ENCODE assay signal across 31 cellular contexts in genomic region chr9:92300935-92301334, GRCh38.
"Had no signal": no experiment of that assay in that cellular context is flagged by ENCODE, and none has a peak within 500 bp of the region (broad histone marks: within the 10 kb centered on the region; RNA-seq: fewer than 3 reads in every experiment).

No MANE protein-coding gene starts in this region.

- H3K27ac ChIP-seq: colonic mucosa, epithelial cell of prostate, foreskin keratinocyte, heart right ventricle, left lung, prostate gland, right atrium auricular region, sigmoid colon, thoracic aorta, tibial nerve, upper lobe of left lung had no signal

- H3K4me1 ChIP-seq: colonic mucosa, heart right ventricle, left lung, prostate gland, right atrium auricular region, sigmoid colon, tibial nerve, upper lobe of left lung had no signal

- DNase-seq: colonic mucosa; effector CD8-positive, alpha-beta T cell; endodermal cell; foreskin keratinocyte; glutamatergic neuron; heart right ventricle; hippocampal formation; left cardiac atrium; left lung; mesenchymal stem cell; mucosa of descending colon; naive B cell; nucleus accumbens; sigmoid colon; stimulated activated CD4-positive, alpha-beta T cell treated with anti-CD3 and anti-CD28 coated beads, Interleukin-2, amount 100 ng/mL, for 24 hours; stimulated activated CD4-positive, alpha-beta T cell treated with anti-CD3 and anti-CD28 coated beads, Interleukin-4, amount 100 ng/mL, for 24 hours; stimulated activated naive CD8-positive, alpha-beta T cell treated with anti-CD3 and anti-CD28 coated beads, Interleukin-15, Interleukin-2, amounts not matched to agents 100 U/mL and 50 U/mL, for 24 hours; substantia nigra; upper lobe of left lung had no signal

- H3K4me3 Mint-ChIP-seq: dendritic cell treated with granulocyte-macrophage colony-stimulating factor and Interleukin-4, amounts not matched to agents 40 ng/mL and 50 ng/mL, for 4 days; endodermal cell; mesothelial cell of epicardium; naive B cell; nephron; stimulated activated effector memory CD8-positive, alpha-beta T cell treated with anti-CD3 and anti-CD28 coated beads, Interleukin-12 subunit alpha, Interleukin-12 subunit beta, amount 100 ng/mL, for 72 hours had no signal

- H3K27ac Mint-ChIP-seq: dendritic cell treated with granulocyte-macrophage colony-stimulating factor and Interleukin-4, amounts not matched to agents 40 ng/mL and 50 ng/mL, for 4 days; endodermal cell; mesothelial cell of epicardium; nephron; stimulated activated effector memory CD8-positive, alpha-beta T cell treated with anti-CD3 and anti-CD28 coated beads, Interleukin-12 subunit alpha, Interleukin-12 subunit beta, amount 100 ng/mL, for 72 hours had no signal

- H3K4me3 ChIP-seq: colonic mucosa, heart right ventricle, left lung, mucosa of descending colon, prostate gland, right atrium auricular region, sigmoid colon, thoracic aorta, tibial nerve, upper lobe of left lung had no signal

- FAIRE-seq: islet of Langerhans, urothelium cell line had no signal

- H3K27me3 Mint-ChIP-seq: dendritic cell treated with granulocyte-macrophage colony-stimulating factor and Interleukin-4, amounts not matched to agents 40 ng/mL and 50 ng/mL, for 4 days; naive B cell had no signal

- H3K9me3 ChIP-seq: colonic mucosa, heart right ventricle, left lung, mucosa of descending colon, prostate gland, right atrium auricular region, sigmoid colon, thoracic aorta, tibial nerve, upper lobe of left lung had no signal

- ATAC-seq: esophagus mucosa; foreskin keratinocyte; heart right ventricle; left cardiac atrium; left lung; mucosa of descending colon; stimulated activated effector memory CD8-positive, alpha-beta T cell treated with anti-CD3 and anti-CD28 coated beads, Interleukin-12 subunit alpha, Interleukin-12 subunit beta, amount 100 ng/mL, for 72 hours; stimulated activated naive CD8-positive, alpha-beta T cell treated with anti-CD3 and anti-CD28 coated beads, Interleukin-15, Interleukin-2, amounts not matched to agents 100 U/mL and 50 U/mL, for 24 hours had no signal

- H3K4me1 Mint-ChIP-seq: nephron had no signal

- H3K27me3 ChIP-seq: colonic mucosa, foreskin keratinocyte, heart right ventricle, left lung, right atrium auricular region, sigmoid colon, tibial nerve, upper lobe of left lung had no signal

- H3K9me3 Mint-ChIP-seq: dendritic cell treated with granulocyte-macrophage colony-stimulating factor and Interleukin-4, amounts not matched to agents 40 ng/mL and 50 ng/mL, for 4 days; endodermal cell; mesothelial cell of epicardium; nephron; stimulated activated effector memory CD8-positive, alpha-beta T cell treated with anti-CD3 and anti-CD28 coated beads, Interleukin-12 subunit alpha, Interleukin-12 subunit beta, amount 100 ng/mL, for 72 hours had no signal
